8 cellular contexts compared by ENCODE assay signal in genomic region chr7:22853674-22854157, GRCh38. TPM values are rescaled to one million over a fixed set of nuclear protein-coding genes. Genes with fewer than 3 reads are reported as not detected.
DNase-seq lines count a peak whose midpoint lies in the region; ATAC-seq, FAIRE-seq and TF ChIP-seq lines count a peak whose summit lies in the region.

No MANE protein-coding gene starts in this region.

- peak overlapping the region; percentile 77 for H3K4me3 Mint-ChIP-seq in dendritic cell treated with granulocyte-macrophage colony-stimulating factor and Interleukin-4, amounts not matched to agents 40 ng/mL and 50 ng/mL, for 4 days
- H3K4me3 Mint-ChIP-seq in naive thymus-derived CD8-positive, alpha-beta T cell, result peak overlapping the region; percentile 85 to 99 (median 96)

- POLR2A ChIA-PET in AG04449 (lab: Yijun Ruan, JAX), result no interaction called here
- POLR2A ChIA-PET in naive thymus-derived CD8-positive, alpha-beta T cell (lab: Charles Lee), result interaction anchor here (1.0 kb wide), 1 partner anchor 31 kb away, joined by 3 read pairs; the partner anchor contains the start of gene TOMM7

- no peak for DNase-seq in AG04449 (ENCODE audit: low read depth, low spot score)
- DNase-seq in RKO (ENCODE audit: low spot score), result peak; percentile 30
- DNase-seq in naive thymus-derived CD8-positive, alpha-beta T cell, result peak in 7 of 10 donors; percentile 46 to 81 (median 78)
- DNase-seq in H54 (ENCODE audit: insufficient read length, low spot score), result no peak
- DNase-seq in cerebellar nuclear complex (lab: John Stamatoyannopoulos, UW), result no peak

- intact Hi-C loops in dendritic cell treated with granulocyte-macrophage colony-stimulating factor and Interleukin-4, amounts not matched to agents 40 ng/mL and 50 ng/mL, for 4 days (cut with micrococcal nuclease), result loop anchor here (1.0 to 10.0 kb wide), 3 partner anchors 31 to 201 kb away; partner anchors contain the start of gene TOMM7

- H3K27me3 Mint-ChIP-seq in dendritic cell treated with granulocyte-macrophage colony-stimulating factor and Interleukin-4, amounts not matched to agents 40 ng/mL and 50 ng/mL, for 4 days, result peaks cover 4% of the 10 kb centered on the region
- peaks cover 0 to 4% (median 0%) of the 10 kb centered on the region in 5 donors for H3K27me3 Mint-ChIP-seq in naive thymus-derived CD8-positive, alpha-beta T cell

- H3K27ac Mint-ChIP-seq in dendritic cell treated with granulocyte-macrophage colony-stimulating factor and Interleukin-4, amounts not matched to agents 40 ng/mL and 50 ng/mL, for 4 days, result peak overlapping the region; percentile 93
- peak overlapping the region; percentile 83 to 99 (median 97) for H3K27ac Mint-ChIP-seq in naive thymus-derived CD8-positive, alpha-beta T cell

- no peak for FAIRE-seq in H54 (lab: Jason Lieb, UNC)

- ATAC-seq in GM18508 (IDR thresholded peaks at IDR 0.05; ENCODE audit: insufficient read depth, unreplicated experiment) (peak; percentile 24), HG02970 (IDR thresholded peaks at IDR 0.05; ENCODE audit: low FRiP score, unreplicated experiment) (peak; percentile 4)
- peak; percentile 64 to 82 for ATAC-seq in naive thymus-derived CD8-positive, alpha-beta T cell

- peak overlapping the region; percentile 66 for H3K4me3 ChIP-seq in AG04449 (ENCODE audit: low read depth, low read length)

- peaks cover 5% of the 10 kb centered on the region for H3K4me1 Mint-ChIP-seq in dendritic cell treated with granulocyte-macrophage colony-stimulating factor and Interleukin-4, amounts not matched to agents 40 ng/mL and 50 ng/mL, for 4 days (ENCODE audit: low read depth)
- H3K4me1 Mint-ChIP-seq in naive thymus-derived CD8-positive, alpha-beta T cell, result peaks cover 9 to 27% (median 26%) of the 10 kb centered on the region in 4 donors

- CTCF ChIA-PET in AG04449 (lab: Yijun Ruan, JAX), result interaction anchor here (0.6 to 3.0 kb wide), 16 partner anchors 8 to 295 kb away, joined by 3 to 17 read pairs (median 4); partner anchors contain the start of gene TOMM7

- peak; percentile 29 for TF ChIP-seq CTCF in AG04449 (IDR thresholded peaks at IDR 0.05; ENCODE audit: insufficient read depth, low read length, missing control alignments)

- peaks cover 21% of the 10 kb centered on the region for H3K36me3 Mint-ChIP-seq in dendritic cell treated with granulocyte-macrophage colony-stimulating factor and Interleukin-4, amounts not matched to agents 40 ng/mL and 50 ng/mL, for 4 days (ENCODE audit: low read depth)
- H3K36me3 Mint-ChIP-seq in naive thymus-derived CD8-positive, alpha-beta T cell, result peaks cover 0 to 24% (median 0%) of the 10 kb centered on the region in 3 donors

- no peaks in the 10 kb centered on the region for H3K9me3 Mint-ChIP-seq in dendritic cell treated with granulocyte-macrophage colony-stimulating factor and Interleukin-4, amounts not matched to agents 40 ng/mL and 50 ng/mL, for 4 days
- no peaks in the 10 kb centered on the region for H3K9me3 Mint-ChIP-seq in naive thymus-derived CD8-positive, alpha-beta T cell

- TF ChIP-seq POLR2A in H54 (IDR thresholded peaks at IDR 0.05; ENCODE audit: low read depth, low read length), result no peak

RNA-seq across cellular contexts. Expression of gene TOMM7, which starts 31.1 kb away (rescaled TPM):
- 100 to 1,000 TPM; 675 to 780 TPM for total RNA-seq in naive thymus-derived CD8-positive, alpha-beta T cell
- 100 to 1,000 TPM; 309 to 462 (median 320) TPM for polyA plus RNA-seq in naive thymus-derived CD8-positive, alpha-beta T cell

Comparison
In these comparisons a context has a peak if more than half of its experiments do, and no peak if none do; other contexts are left out.
1. DNase-seq: peak in RKO (single experiment) and naive thymus-derived CD8-positive, alpha-beta T cell (7 of 10); none in AG04449 (single experiment), H54 (single experiment) and cerebellar nuclear complex (0 of 2).
2. ATAC-seq: peak in every context shown above with its lines; median percentile 73 in naive thymus-derived CD8-positive, alpha-beta T cell; 24 in GM18508; 4 in HG02970.